9 cellular contexts compared by ENCODE assay signal in genomic region chr14:65255583-65256443, GRCh38.
DNase-seq lines count a peak whose midpoint lies in the region.
"Had no signal": no experiment of that assay in that cellular context is flagged by ENCODE, and none has a peak within 500 bp of the region (broad histone marks: within the 10 kb centered on the region; RNA-seq: fewer than 3 reads in every experiment).

No MANE protein-coding gene starts in this region.

- no peak overlapping the region for H3K27ac Mint-ChIP-seq in immature natural killer cell

- H3K9me3 Mint-ChIP-seq in immature natural killer cell: peaks cover 0 to 2% (median 0%) of the 10 kb centered on the region in 6 donors
- H3K9me3 Mint-ChIP-seq: central memory CD8-positive, alpha-beta T cell had no signal

- DNase-seq in DMS79 (lab: John Stamatoyannopoulos, UW): peak; percentile 89
- peak; percentile 63 for DNase-seq in NCI-H1105 (lab: John Stamatoyannopoulos, UW)
- DNase-seq in astrocyte of the hippocampus (ENCODE audit: low read depth, low spot score): peak; percentile 29
- DNase-seq in mucosa of gallbladder (ENCODE audit: low spot score): peak; percentile 87
- no peak for DNase-seq in immature natural killer cell
- DNase-seq in NCI-H146 (lab: John Stamatoyannopoulos, UW): no peak
- no peak for DNase-seq in SW 1271 (lab: John Stamatoyannopoulos, UW)
- no peak for DNase-seq in OCI-M1 (lab: John Stamatoyannopoulos, UW)

- H3K4me3 Mint-ChIP-seq in immature natural killer cell: no peak overlapping the region
- H3K4me3 Mint-ChIP-seq: central memory CD8-positive, alpha-beta T cell had no signal

- H3K4me1 Mint-ChIP-seq in immature natural killer cell: no peaks in the 10 kb centered on the region
- H3K4me1 Mint-ChIP-seq: central memory CD8-positive, alpha-beta T cell had no signal

- H3K27me3 Mint-ChIP-seq in immature natural killer cell (ENCODE audit: low read depth in 3 of 3): peaks cover 0 to 6% (median 6%) of the 10 kb centered on the region in 3 donors
- H3K27me3 Mint-ChIP-seq: central memory CD8-positive, alpha-beta T cell had no signal

- no peaks in the 10 kb centered on the region for H3K36me3 Mint-ChIP-seq in immature natural killer cell

Comparison
In these comparisons a context has a peak if more than half of its experiments do, and no peak if none do; other contexts are left out.
1. DNase-seq: peak in DMS79 (single experiment), NCI-H1105 (single experiment), astrocyte of the hippocampus (single experiment) and mucosa of gallbladder (single experiment); none in immature natural killer cell (0 of 3), NCI-H146 (single experiment), SW 1271 (0 of 2) and OCI-M1 (single experiment).